ENCODE assay signal across 1 cellular context in the genomic region with DNA sequence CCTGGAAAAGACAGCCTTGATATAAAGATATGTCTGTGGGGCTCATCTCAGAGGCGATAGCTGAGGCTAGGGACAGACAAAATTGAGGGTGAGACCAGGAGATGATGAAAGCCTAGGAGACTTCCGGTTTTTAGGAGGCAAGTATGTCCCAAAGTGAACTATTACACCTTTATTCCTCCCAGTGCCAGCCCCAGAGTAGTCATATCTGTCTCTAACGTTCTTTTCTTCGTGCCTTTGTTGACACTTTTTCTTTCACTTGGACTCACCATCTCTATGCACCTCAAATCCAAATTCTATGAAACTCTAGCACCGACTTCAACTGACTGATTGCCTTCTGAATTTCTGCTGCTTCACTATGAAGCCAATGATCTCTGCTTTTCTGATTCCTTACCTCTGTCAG.
A peak's percentile ranks its signal among the peaks of the same experiment; 100 is the strongest.
TF ChIP-seq lines count a peak whose summit lies in the region.

No MANE protein-coding gene starts in this region.

TF ChIP-seq in K562, 482 proteins besides CTCF, POLR2A, EP300 and RAD21:
- TF ChIP-seq GABPA (tag; conservative IDR thresholded peaks at IDR 0.05; ENCODE audit: low read depth) (peak; percentile 33; the same call in 1 of the 2 replicates), SMARCA5 (IDR thresholded peaks at IDR 0.05) (no peak)
